ENCODE assay signal across 10 cellular contexts in the genomic region with DNA sequence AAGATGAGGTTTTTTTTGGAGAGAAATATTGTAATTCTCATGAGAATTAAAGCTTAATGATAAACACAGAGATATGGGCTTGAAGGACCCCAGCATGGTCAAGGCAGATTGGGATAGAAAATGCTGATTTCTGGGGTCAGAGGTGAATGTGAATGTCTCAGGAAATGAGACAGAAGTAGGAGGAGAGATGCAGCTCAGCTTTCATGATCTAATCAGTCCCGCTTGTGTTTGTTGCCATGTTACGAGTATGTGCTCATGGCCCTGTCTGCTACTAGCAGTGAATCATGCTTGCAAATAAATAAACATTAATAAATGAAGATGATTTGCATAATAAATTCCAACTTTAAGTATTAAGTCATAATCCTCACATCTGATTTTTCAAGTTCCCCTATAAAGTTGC. TPM values are rescaled to one million over a fixed set of nuclear protein-coding genes. Genes with fewer than 3 reads are reported as not detected.
DNase-seq lines count a peak whose midpoint lies in the region; ATAC-seq, FAIRE-seq and TF ChIP-seq lines count a peak whose summit lies in the region.
"Had no signal": no experiment of that assay in that cellular context is flagged by ENCODE, and none has a peak within 500 bp of the region (broad histone marks: within the 10 kb centered on the region; RNA-seq: fewer than 3 reads in every experiment).

No MANE protein-coding gene starts in this region.

- FAIRE-seq in frontal cortex (lab: Jason Lieb, UNC) = no peak

- DNase-seq in Daoy (ENCODE audit: low read depth) (peak; percentile 73), HFFc6 (peak; percentile 89), kidney glomerular epithelial cell (lab: John Stamatoyannopoulos, UW) (peak; percentile 54), right atrium auricular region (ENCODE audit: low spot score) (no peak), frontal cortex (ENCODE audit: low spot score in 2 of 2) (no peak)
- no peak for DNase-seq in activated CD8-positive, alpha-beta memory T cell treated with anti-CD3 and anti-CD28 coated beads, Interleukin-2, amount 50 U/mL, for 4 hours
- DNase-seq: activated effector memory CD4-positive, alpha-beta T cell treated with Interleukin-2 at 50 U/mL for 16 hours; left cardiac atrium had no signal

- peak; percentile 83 for ATAC-seq in activated T-helper 17 cell treated with anti-CD3 and anti-CD28 coated beads, Interleukin-2, amount 50 U/mL, for 72 hours (replicated peaks)
- ATAC-seq in HG02884 (IDR thresholded peaks at IDR 0.05; ENCODE audit: unreplicated experiment) = no peak

- H3K27ac Mint-ChIP-seq in HFFc6 = peak overlapping the region; percentile 63
- peak overlapping the region; percentile 95 for H3K27ac Mint-ChIP-seq in activated T-helper 17 cell treated with anti-CD3 and anti-CD28 coated beads, Interleukin-2, amount 50 U/mL, for 72 hours

- H3K27me3 ChIP-seq in right atrium auricular region = no peaks in the 10 kb centered on the region

- no peaks in the 10 kb centered on the region for H3K9me3 Mint-ChIP-seq in HFFc6
- no peaks in the 10 kb centered on the region for H3K9me3 Mint-ChIP-seq in activated T-helper 17 cell treated with anti-CD3 and anti-CD28 coated beads, Interleukin-2, amount 50 U/mL, for 72 hours

- H3K4me3 ChIP-seq in right atrium auricular region = no peak overlapping the region

- no peaks in the 10 kb centered on the region; the same call in 1 of the 2 replicates for H3K27me3 Mint-ChIP-seq in HFFc6 (ENCODE audit: insufficient read depth)
- no peaks in the 10 kb centered on the region for H3K27me3 Mint-ChIP-seq in activated T-helper 17 cell treated with anti-CD3 and anti-CD28 coated beads, Interleukin-2, amount 50 U/mL, for 72 hours

- TF ChIP-seq CTCF in HFFc6 (IDR thresholded peaks at IDR 0.05) (no peak), right atrium auricular region (IDR thresholded peaks at IDR 0.05) (no peak)

- H3K36me3 Mint-ChIP-seq in HFFc6 (ENCODE audit: low read depth) = no peaks in the 10 kb centered on the region
- no peaks in the 10 kb centered on the region for H3K36me3 Mint-ChIP-seq in activated T-helper 17 cell treated with anti-CD3 and anti-CD28 coated beads, Interleukin-2, amount 50 U/mL, for 72 hours (ENCODE audit: low read depth)

- H3K36me3 ChIP-seq in right atrium auricular region = no peaks in the 10 kb centered on the region

- H3K4me3 Mint-ChIP-seq in HFFc6 = no peak overlapping the region
- peak overlapping the region; percentile 70 for H3K4me3 Mint-ChIP-seq in activated T-helper 17 cell treated with anti-CD3 and anti-CD28 coated beads, Interleukin-2, amount 50 U/mL, for 72 hours

- peaks cover 70% of the 10 kb centered on the region for H3K4me1 Mint-ChIP-seq in HFFc6 (ENCODE audit: low read depth)
- peaks cover 40% of the 10 kb centered on the region for H3K4me1 Mint-ChIP-seq in activated T-helper 17 cell treated with anti-CD3 and anti-CD28 coated beads, Interleukin-2, amount 50 U/mL, for 72 hours

- H3K9me3 ChIP-seq in right atrium auricular region = no peaks in the 10 kb centered on the region

- no peaks in the 10 kb centered on the region for H3K4me1 ChIP-seq in right atrium auricular region

- no peak overlapping the region for H3K27ac ChIP-seq in right atrium auricular region

RNA-seq across cellular contexts. Expression of gene NDFIP2, which starts 23.0 kb away (rescaled TPM):
- 26.4 and 38.6 TPM in 2 replicates for total RNA-seq in Daoy (2014; rRNA removed; shearing (Covaris generic))
- total RNA-seq in HFFc6 (2021; fragmentation: NEBNext Ultra II Directional; extraction: Animal tissue kit (Norgen Biotek cat#: 25700)) = 100 to 1,000 TPM in 2 of 6 experiments, 10 to 100 TPM in 4; 97.1 to 132 (median 99.7) TPM
- 100 to 1,000 TPM in 1 of 2 donors, 10 to 100 TPM in 1; 80.6 to 129 TPM for total RNA-seq in activated T-helper 17 cell treated with anti-CD3 and anti-CD28 coated beads, Interleukin-2, amount 50 U/mL, for 72 hours
- total RNA-seq in right atrium auricular region (10 to 100 TPM; 27.8 to 29.0 TPM), frontal cortex (61.1 TPM)

RNA-seq across cellular contexts. Expression of gene RBM26, which starts 51.9 kb away (rescaled TPM):
- total RNA-seq in Daoy (2014; rRNA removed; shearing (Covaris generic)) = 11.4 and 16.1 TPM in 2 replicates
- total RNA-seq in HFFc6 (2021; fragmentation: NEBNext Ultra II Directional; extraction: Animal tissue kit (Norgen Biotek cat#: 25700)) = 10 to 100 TPM; 28.5 to 37.6 (median 33.3) TPM
- 10 to 100 TPM; 56.8 to 71.8 TPM for total RNA-seq in activated T-helper 17 cell treated with anti-CD3 and anti-CD28 coated beads, Interleukin-2, amount 50 U/mL, for 72 hours
- 10 to 100 TPM; 19.0 to 19.1 TPM for total RNA-seq in right atrium auricular region
- 55.8 TPM for total RNA-seq in frontal cortex

Comparison
In these comparisons a context has a peak if more than half of its experiments do, and no peak if none do; other contexts are left out.
1. DNase-seq: peak in Daoy (single experiment), HFFc6 (single experiment) and kidney glomerular epithelial cell (single experiment); none in right atrium auricular region (single experiment), frontal cortex (0 of 2) and activated CD8-positive, alpha-beta memory T cell treated with anti-CD3 and anti-CD28 coated beads, Interleukin-2, amount 50 U/mL, for 4 hours (single experiment).